11 cellular contexts compared by ENCODE assay signal in genomic region chr3:156642750-156643728, GRCh38. TPM values are rescaled to one million over a fixed set of nuclear protein-coding genes. Genes with fewer than 3 reads are reported as not detected.
DNase-seq lines count a peak whose midpoint lies in the region; ATAC-seq and TF ChIP-seq lines count a peak whose summit lies in the region.
"Had no signal": no experiment of that assay in that cellular context is flagged by ENCODE, and none has a peak within 500 bp of the region (broad histone marks: within the 10 kb centered on the region; RNA-seq: fewer than 3 reads in every experiment).

No MANE protein-coding gene starts in this region.

- H3K4me3 ChIP-seq in sigmoid colon (no peak overlapping the region), ovary (no peak overlapping the region)

- intact Hi-C loops in sigmoid colon (cut with DNase I) = no loop called here
- intact Hi-C loops in ovary (cut with DNase I) = no loop called here

- TF ChIP-seq EP300 in sigmoid colon (IDR thresholded peaks at IDR 0.05) (no peak), ovary (IDR thresholded peaks at IDR 0.05) (no peak)

- peak; percentile 9 for DNase-seq in NCI-H146 (lab: John Stamatoyannopoulos, UW)
- no peak for DNase-seq in NCI-H146 treated with DMSO at 0.1 percent for 48 hours (lab: John Stamatoyannopoulos, UW; ENCODE audit: unreplicated experiment)
- DNase-seq in putamen (ENCODE audit: low spot score) = peak; percentile 37
- no peak for DNase-seq in sigmoid colon
- no peak for DNase-seq in ovary
- DNase-seq in stimulated activated CD4-positive, alpha-beta T cell treated with anti-CD3 and anti-CD28 coated beads, Interleukin-12 subunit alpha, Interleukin-12 subunit beta, amount 100 ng/mL, for 4 hours = no peak

- H3K27me3 ChIP-seq in sigmoid colon = no peaks in the 10 kb centered on the region
- H3K27me3 ChIP-seq in ovary = no peaks in the 10 kb centered on the region

- 66 to 84% methylated on average over 8 of the region's 8 CpGs for WGBS in sigmoid colon, 2 donors
- 71 to 74% (median 72%) methylated on average over 8 of the region's 8 CpGs for WGBS in ovary, 3 donors

- H3K4me1 ChIP-seq in sigmoid colon (peaks cover 0 to 12% (median 5%) of the 10 kb centered on the region in 4 donors), ovary (ENCODE audit: insufficient read depth) (no peaks in the 10 kb centered on the region)
- H3K4me1 ChIP-seq: parathyroid adenoma had no signal

- H3K27ac ChIP-seq in angular gyrus (ENCODE audit: low read depth, low read length) (peak overlapping the region; percentile 20), sigmoid colon (no peak overlapping the region), ovary (no peak overlapping the region)
- H3K27ac ChIP-seq: 22Rv1, KMS-11, parathyroid adenoma had no signal

- ATAC-seq in HG03039 (IDR thresholded peaks at IDR 0.05; ENCODE audit: unreplicated experiment) = peak; percentile 27

- H3K36me3 ChIP-seq in sigmoid colon (no peaks in the 10 kb centered on the region), ovary (no peaks in the 10 kb centered on the region)

- TF ChIP-seq POLR2A in sigmoid colon (IDR thresholded peaks at IDR 0.05) (no peak), ovary (IDR thresholded peaks at IDR 0.05) (no peak)

- H3K9me3 ChIP-seq in sigmoid colon (no peaks in the 10 kb centered on the region), ovary (no peaks in the 10 kb centered on the region)

- TF ChIP-seq CTCF in sigmoid colon (IDR thresholded peaks at IDR 0.05) = no peak
- TF ChIP-seq CTCF in ovary (IDR thresholded peaks at IDR 0.05) = no peak

RNA-seq across cellular contexts. Expression of gene TIPARP, which starts 31.4 kb away (rescaled TPM):
- total RNA-seq in sigmoid colon = 10 to 100 TPM; 25.3 to 42.8 (median 27.0) TPM
- 10 to 100 TPM; 12.2 to 26.6 (median 18.0) TPM for polyA plus RNA-seq in sigmoid colon
- total RNA-seq in ovary = 100 to 1,000 TPM in 2 of 7 donors, 10 to 100 TPM in 5; 26.3 to 109 (median 48.7) TPM
- 10 to 100 TPM; 11.3 to 21.4 TPM for polyA plus RNA-seq in ovary

Comparison
In these comparisons a context has a peak if more than half of its experiments do, and no peak if none do; other contexts are left out.
1. DNase-seq: peak in NCI-H146 (single experiment) and putamen (single experiment); none in NCI-H146 treated with DMSO at 0.1 percent for 48 hours (single experiment), sigmoid colon (single experiment), ovary (0 of 5) and stimulated activated CD4-positive, alpha-beta T cell treated with anti-CD3 and anti-CD28 coated beads, Interleukin-12 subunit alpha, Interleukin-12 subunit beta, amount 100 ng/mL, for 4 hours (single experiment).